In genomic region chr16:88759245-88759975, GRCh38 we compare ENCODE assay signal across 1 cellular context.
TF ChIP-seq lines count a peak whose summit lies in the region.

No MANE protein-coding gene starts in this region.

TF ChIP-seq in HepG2, 621 proteins besides CTCF, POLR2A, EP300 and RAD21 (continued from another document and continues in another):
- TF ChIP-seq ZSCAN5A (CRISPR knock-in tag; IDR thresholded peaks at IDR 0.05; ENCODE audit: borderline replicate concordance) (no peak), EHMT2 (IDR thresholded peaks at IDR 0.05; ENCODE audit: borderline replicate concordance, low read depth, low read length) (no peak), FOSL2 (CRISPR knock-in tag; IDR thresholded peaks at IDR 0.05) (peak; percentile 43; the same call in 1 of the 2 replicates), CSRNP1 (CRISPR knock-in tag; IDR thresholded peaks at IDR 0.05) (no peak), DR1 (CRISPR knock-in tag; IDR thresholded peaks at IDR 0.05) (no peak), TEAD2 (CRISPR knock-in tag; IDR thresholded peaks at IDR 0.05) (no peak), RBAK (CRISPR knock-in tag; IDR thresholded peaks at IDR 0.05) (0 out of 2 replicates have a peak, but pooled peaks have one; percentile 6), ZNF772 (CRISPR knock-in tag; IDR thresholded peaks at IDR 0.05) (peak; percentile 96), SYNCRIP (IDR thresholded peaks at IDR 0.05; ENCODE audit: insufficient read depth, low read depth, low read length) (no peak), MATR3 (CRISPR knock-in tag; IDR thresholded peaks at IDR 0.05) (no peak), KDM6A (CRISPR knock-in tag; IDR thresholded peaks at IDR 0.05; ENCODE audit: low read depth) (no peak), NAIF1 (CRISPR knock-in tag; IDR thresholded peaks at IDR 0.05; ENCODE audit: borderline replicate concordance) (no peak; the same call in 1 of the 2 replicates), HES4 (CRISPR knock-in tag; IDR thresholded peaks at IDR 0.05; ENCODE audit: borderline replicate concordance) (no peak), GLI4 (CRISPR knock-in tag; IDR thresholded peaks at IDR 0.05; ENCODE audit: borderline replicate concordance) (no peak; the same call in 1 of the 2 replicates), ZBTB14 (CRISPR knock-in tag; IDR thresholded peaks at IDR 0.05) (no peak), AKAP8 (CRISPR knock-in tag; IDR thresholded peaks at IDR 0.05) (peak; percentile 86; the same call in 1 of the 2 replicates), CC2D1A (CRISPR knock-in tag; IDR thresholded peaks at IDR 0.05) (no peak), SSRP1 (CRISPR knock-in tag; IDR thresholded peaks at IDR 0.05) (peak; percentile 59; the same call in 1 of the 2 replicates), TGIF2 (CRISPR knock-in tag; IDR thresholded peaks at IDR 0.05) (peak; percentile 93), HOMEZ (CRISPR knock-in tag; IDR thresholded peaks at IDR 0.05; ENCODE audit: low read depth) (peak; percentile 74), THAP7 (CRISPR knock-in tag; IDR thresholded peaks at IDR 0.05) (peak; percentile 59; the same call in 1 of the 2 replicates), ZBTB44 (CRISPR knock-in tag; IDR thresholded peaks at IDR 0.05) (no peak), TCF12 (IDR thresholded peaks at IDR 0.05) (no peak), TCF12 (CRISPR knock-in tag; IDR thresholded peaks at IDR 0.05) (no peak), KMT2B (CRISPR knock-in tag; IDR thresholded peaks at IDR 0.05) (0 out of 2 replicates have a peak, but pooled peaks have one; percentile 21), NFE2L1 (CRISPR knock-in tag; IDR thresholded peaks at IDR 0.05; ENCODE audit: borderline replicate concordance) (no peak), SOX6 (IDR thresholded peaks at IDR 0.05) (no peak), SOX6 (CRISPR knock-in tag; IDR thresholded peaks at IDR 0.05) (peak; percentile 57), IKZF1 (IDR thresholded peaks at IDR 0.05) (no peak), NFATC3 (CRISPR knock-in tag; IDR thresholded peaks at IDR 0.05) (no peak), TFAP4 (IDR thresholded peaks at IDR 0.05; ENCODE audit: borderline replicate concordance, low read depth) (peak; percentile 95), ZNF253 (CRISPR knock-in tag; IDR thresholded peaks at IDR 0.05; ENCODE audit: borderline replicate concordance) (no peak), MYPOP (CRISPR knock-in tag; IDR thresholded peaks at IDR 0.05) (peak; percentile 84; the same call in 1 of the 2 replicates), ZNF432 (CRISPR knock-in tag; IDR thresholded peaks at IDR 0.05; ENCODE audit: borderline replicate concordance) (no peak), NCOA5 (CRISPR knock-in tag; IDR thresholded peaks at IDR 0.05) (no peak), BRF2 (CRISPR knock-in tag; IDR thresholded peaks at IDR 0.05) (no peak), ATF7-NPFF (CRISPR knock-in tag; IDR thresholded peaks at IDR 0.05; ENCODE audit: low read depth) (peak; percentile 61), SAP130 (CRISPR knock-in tag; IDR thresholded peaks at IDR 0.05; ENCODE audit: low read depth) (peak; percentile 98), CEBPZ (IDR thresholded peaks at IDR 0.05; ENCODE audit: low read length) (no peak), REPIN1 (CRISPR knock-in tag; IDR thresholded peaks at IDR 0.05; ENCODE audit: borderline replicate concordance, low read depth) (peak; percentile 49; the same call in 1 of the 2 replicates), SP1 (IDR thresholded peaks at IDR 0.05) (no peak), SP1 (CRISPR knock-in tag; IDR thresholded peaks at IDR 0.05) (peak; percentile 58; the same call in 1 of the 2 replicates), POGK (CRISPR knock-in tag; conservative IDR thresholded peaks at IDR 0.05) (0 out of 2 replicates have a peak, but pooled peaks have one; percentile 23), RAD51 (IDR thresholded peaks at IDR 0.05; ENCODE audit: borderline replicate concordance) (no peak), TOPORS (CRISPR knock-in tag; IDR thresholded peaks at IDR 0.05) (no peak), ZNF354B (CRISPR knock-in tag; IDR thresholded peaks at IDR 0.05) (no peak), PHF8 (CRISPR knock-in tag; IDR thresholded peaks at IDR 0.05) (no peak; the same call in none of the 2 replicates), ATF3 (CRISPR knock-in tag; IDR thresholded peaks at IDR 0.05) (no peak), KLF16 (CRISPR knock-in tag; IDR thresholded peaks at IDR 0.05) (peak in 1 of 2 experiments; percentile 77; a peak in 2 of 4 replicates), ZNF180 (CRISPR knock-in tag; IDR thresholded peaks at IDR 0.05; ENCODE audit: borderline replicate concordance, low read depth) (no peak), XBP1 (CRISPR knock-in tag; IDR thresholded peaks at IDR 0.05) (no peak), ZNF431 (CRISPR knock-in tag; IDR thresholded peaks at IDR 0.05; ENCODE audit: borderline replicate concordance, low read depth) (peak; percentile 75; the same call in 1 of the 2 replicates), ASH2L (IDR thresholded peaks at IDR 0.05; ENCODE audit: insufficient read length, low read depth, low read length) (no peak)
